17 cellular contexts compared by ENCODE assay signal in the genomic region with DNA sequence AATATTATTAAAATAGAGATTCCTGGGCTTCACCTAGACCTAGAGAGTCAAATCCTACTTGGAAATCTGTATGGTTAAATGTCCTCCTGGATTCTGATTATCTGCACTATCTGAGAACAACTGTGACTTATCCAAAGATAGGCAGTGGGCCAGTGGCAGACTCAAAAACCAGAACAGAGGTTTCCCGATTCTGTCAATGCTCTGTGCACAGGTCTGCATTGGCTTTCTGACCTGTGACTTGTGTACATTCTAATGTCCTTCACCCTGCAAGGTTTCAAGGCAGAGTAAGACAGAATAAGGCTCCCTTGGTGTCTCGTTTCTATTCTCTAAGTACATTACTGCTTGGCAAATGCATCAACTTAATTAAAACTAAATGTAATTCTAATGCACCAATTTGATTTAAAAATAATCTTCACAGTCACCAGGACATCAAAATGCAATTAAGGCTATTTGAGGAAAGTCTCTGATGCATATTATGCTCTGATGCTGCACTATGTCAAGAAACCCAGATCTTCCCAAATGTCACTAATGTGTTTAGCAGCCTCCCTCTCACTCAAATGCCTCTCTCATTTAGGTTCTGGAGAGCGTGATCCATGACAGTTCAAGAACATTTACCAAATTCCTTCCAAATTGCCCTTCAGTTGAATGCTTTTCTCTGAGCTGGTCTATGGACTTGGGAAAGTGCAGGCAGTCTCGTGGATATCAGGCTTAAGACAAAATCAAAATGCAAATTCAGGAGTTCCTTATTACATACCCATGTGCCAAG.
A peak's percentile ranks its signal among the peaks of the same experiment; 100 is the strongest.
DNase-seq lines count a peak whose midpoint lies in the region; ATAC-seq and TF ChIP-seq lines count a peak whose summit lies in the region.
"Had no signal": no experiment of that assay in that cellular context is flagged by ENCODE, and none has a peak within 500 bp of the region (broad histone marks: within the 10 kb centered on the region; RNA-seq: fewer than 3 reads in every experiment).

No MANE protein-coding gene starts in this region.

- WGBS in SK-N-SH (ENCODE audit: low lambda C conversion rate), result 31% methylated on average over 4 of the region's 4 CpGs
- 42% methylated on average over 3 of the region's 4 CpGs for WGBS in right lobe of liver (ENCODE audit: insufficient coverage, low coverage, low lambda C conversion rate, missing lambda C conversion rate)

- H3K27ac Mint-ChIP-seq in activated CD4-positive, alpha-beta T cell treated with anti-CD3 and anti-CD28 coated beads, Interleukin-2, amount 10 ng/mL, durations not matched to agents 24 days and 14 days, result no peak overlapping the region
- H3K27ac Mint-ChIP-seq: CD4-positive, alpha-beta T cell; GM23338; HFFc6 had no signal

- POLR2A ChIA-PET in SK-N-SH (lab: Yijun Ruan, JAX), result interaction anchor here (1.0 to 1.6 kb wide), 2 partner anchors 139 to 177 kb away, joined by 3 to 8 read pairs; partner anchors contain the start of gene STAC

- H3K79me2 ChIP-seq in SK-N-SH (ENCODE audit: insufficient read depth), result no peaks in the 10 kb centered on the region

- H3K27me3 ChIP-seq in SK-N-SH (ENCODE audit: insufficient read depth) (no peaks in the 10 kb centered on the region), right lobe of liver (no peaks in the 10 kb centered on the region)

- H4K20me1 ChIP-seq in SK-N-SH (ENCODE audit: insufficient read depth), result no peaks in the 10 kb centered on the region

- TF ChIP-seq CTCF in SK-N-SH (IDR thresholded peaks at IDR 0.05), result no peak
- no peak for TF ChIP-seq CTCF in right lobe of liver (IDR thresholded peaks at IDR 0.05)

- H2AFZ ChIP-seq in SK-N-SH (ENCODE audit: low read depth), result no peak overlapping the region
- H2AFZ ChIP-seq: GM23338 had no signal

- H3K36me3 Mint-ChIP-seq in activated CD4-positive, alpha-beta T cell treated with anti-CD3 and anti-CD28 coated beads, Interleukin-2, amount 10 ng/mL, durations not matched to agents 24 days and 14 days (ENCODE audit: low read depth), result no peaks in the 10 kb centered on the region

- intact Hi-C loops in activated CD4-positive, alpha-beta T cell treated with anti-CD3 and anti-CD28 coated beads, Interleukin-2, amount 10 ng/mL, durations not matched to agents 24 days and 14 days (cut with micrococcal nuclease), result no loop called here
- intact Hi-C loops in right lobe of liver (cut with DNase I), result no loop called here

- H3F3A ChIP-seq in SK-N-SH (replicated peaks; ENCODE audit: insufficient read depth), result no peaks in the 10 kb centered on the region

- no peak for TF ChIP-seq POLR2A in right lobe of liver (IDR thresholded peaks at IDR 0.05)

- H3K9me3 Mint-ChIP-seq in activated CD4-positive, alpha-beta T cell treated with anti-CD3 and anti-CD28 coated beads, Interleukin-2, amount 10 ng/mL, durations not matched to agents 24 days and 14 days, result no peaks in the 10 kb centered on the region
- H3K9me3 Mint-ChIP-seq: CD4-positive, alpha-beta T cell; GM23338; HFFc6 had no signal

- no peak overlapping the region for H3K4me2 ChIP-seq in SK-N-SH
- H3K4me2 ChIP-seq: GM23338 had no signal

- DNase-seq in ELF-1 (ENCODE audit: low read depth, low spot score), result peak; percentile 20
- DNase-seq in SK-N-SH, result peak; percentile 49
- DNase-seq in left kidney (ENCODE audit: low read depth, low spot score), result peak; percentile 28
- DNase-seq in activated CD4-positive, alpha-beta T cell treated with anti-CD3 and anti-CD28 coated beads, Interleukin-2, amount 10 ng/mL, durations not matched to agents 24 days and 14 days, result no peak
- no peak for DNase-seq in right lobe of liver
- no peak for DNase-seq in hippocampal formation (lab: John Stamatoyannopoulos, UW)
- DNase-seq: ACHN; Caco-2; CD4-positive, alpha-beta T cell; DMS153; DMS79; GF-D8; HFFc6; IMR-90 had no signal

- H3K36me3 ChIP-seq in SK-N-SH (replicated peaks in 1 of 2; ENCODE audit: control insufficient read depth in 1 of 2, insufficient read depth in 2 of 2, low read length in 1 of 2) (peaks cover 12 to 46% of the 10 kb centered on the region in 2 experiments), right lobe of liver (no peaks in the 10 kb centered on the region)

- H3K27ac ChIP-seq in SK-N-SH (ENCODE audit: low read depth in 2 of 2, low read length in 1 of 2) (peak overlapping the region; percentile 17 to 99; a peak in 3 of 4 replicates), right lobe of liver (no peak overlapping the region)
- H3K27ac ChIP-seq: C4-2B had no signal

- no peak for ATAC-seq in right lobe of liver
- ATAC-seq: GM23338, HCT116 had no signal

- no peaks in the 10 kb centered on the region for H3K9me2 ChIP-seq in SK-N-SH

- H3K9me3 ChIP-seq in SK-N-SH (no peaks in the 10 kb centered on the region), right lobe of liver (no peaks in the 10 kb centered on the region)
- H3K9me3 ChIP-seq: Caco-2 had no signal

- CTCF ChIA-PET in SK-N-SH (lab: Yijun Ruan, JAX), result interaction anchor here (1.1 to 3.5 kb wide), 5 partner anchors 28 to 554 kb away, joined by 4 to 16 read pairs (median 4); no protein-coding TSS in a partner anchor

- H3K27me3 Mint-ChIP-seq in activated CD4-positive, alpha-beta T cell treated with anti-CD3 and anti-CD28 coated beads, Interleukin-2, amount 10 ng/mL, durations not matched to agents 24 days and 14 days, result no peaks in the 10 kb centered on the region
- H3K27me3 Mint-ChIP-seq: CD4-positive, alpha-beta T cell had no signal

- H3K4me1 ChIP-seq in SK-N-SH (ENCODE audit: control insufficient read depth in 1 of 2, insufficient read depth in 2 of 2, low read depth in 1 of 2, low read length in 1 of 2) (peaks cover 0 to 54% of the 10 kb centered on the region in 2 experiments; a peak in 2 of 4 replicates), right lobe of liver (no peaks in the 10 kb centered on the region)
- H3K4me1 ChIP-seq: Caco-2 had no signal

- peak in 1 of 2 experiments; percentile 99; a peak in 3 of 4 replicates for TF ChIP-seq EP300 in SK-N-SH (IDR thresholded peaks at IDR 0.05; ENCODE audit: borderline replicate concordance in 1 of 2, low read depth in 1 of 2, low read length in 1 of 2)

- no peaks in the 10 kb centered on the region for H3K4me1 Mint-ChIP-seq in activated CD4-positive, alpha-beta T cell treated with anti-CD3 and anti-CD28 coated beads, Interleukin-2, amount 10 ng/mL, durations not matched to agents 24 days and 14 days

- H3K4me3 Mint-ChIP-seq in activated CD4-positive, alpha-beta T cell treated with anti-CD3 and anti-CD28 coated beads, Interleukin-2, amount 10 ng/mL, durations not matched to agents 24 days and 14 days, result no peak overlapping the region
- H3K4me3 Mint-ChIP-seq: CD4-positive, alpha-beta T cell; GM23338; HFFc6 had no signal

- H3K9ac ChIP-seq in SK-N-SH, result no peak overlapping the region

- H3K4me3 ChIP-seq in SK-N-SH (ENCODE audit: low read depth in 2 of 2, low read length in 1 of 2), result no peak overlapping the region
- no peak overlapping the region for H3K4me3 ChIP-seq in right lobe of liver
- H3K4me3 ChIP-seq: GM23338 had no signal

- TF ChIP-seq RAD21 in SK-N-SH (IDR thresholded peaks at IDR 0.05; ENCODE audit: low read length), result peak; percentile 33

TF ChIP-seq in SK-N-SH, 30 proteins besides CTCF, POLR2A, EP300 and RAD21 (continues in another document):
- TF ChIP-seq SMC3 (IDR thresholded peaks at IDR 0.05; ENCODE audit: low read depth, low read length), result peak; percentile 21; the same call in 1 of the 2 replicates
- peak; percentile 90 for TF ChIP-seq GATA2 (CRISPR knock-in tag; IDR thresholded peaks at IDR 0.05)
- TF ChIP-seq USF2 (IDR thresholded peaks at IDR 0.05; ENCODE audit: borderline replicate concordance, low read depth, low read length), result no peak
- TF ChIP-seq RFX5 (IDR thresholded peaks at IDR 0.05; ENCODE audit: low read length), result no peak
- no peak for TF ChIP-seq RXRA (IDR thresholded peaks at IDR 0.05; ENCODE audit: borderline replicate concordance, low read depth)
- 0 out of 2 replicates have a peak, but pooled peaks have one; percentile 31 for TF ChIP-seq NFIC (IDR thresholded peaks at IDR 0.05; ENCODE audit: borderline replicate concordance)
- peak; percentile 80 for TF ChIP-seq FOXJ3 (CRISPR knock-in tag; IDR thresholded peaks at IDR 0.05)
- peak; percentile 76 for TF ChIP-seq TCF12 (IDR thresholded peaks at IDR 0.05)
- peak; percentile 64 for TF ChIP-seq CHD2 (IDR thresholded peaks at IDR 0.05; ENCODE audit: low read length, partially characterized antibody)
- TF ChIP-seq MXI1 (IDR thresholded peaks at IDR 0.05; ENCODE audit: low read depth, low read length), result peak; percentile 30; the same call in 1 of the 2 replicates
- TF ChIP-seq POLR2AphosphoS5 (IDR thresholded peaks at IDR 0.05; ENCODE audit: low read depth, low read length), result peak; percentile 62
- TF ChIP-seq TEAD4 (IDR thresholded peaks at IDR 0.05; ENCODE audit: borderline replicate concordance, insufficient read depth), result peak; percentile 87

Comparison
In these comparisons a context has a peak if more than half of its experiments do, and no peak if none do; other contexts are left out.
1. DNase-seq: peak in ELF-1 (single experiment), SK-N-SH (single experiment) and left kidney (single experiment); none in activated CD4-positive, alpha-beta T cell treated with anti-CD3 and anti-CD28 coated beads, Interleukin-2, amount 10 ng/mL, durations not matched to agents 24 days and 14 days (single experiment), right lobe of liver (0 of 3) and hippocampal formation (0 of 2).
2. H3K27ac ChIP-seq: peak in SK-N-SH (2 of 2); none in right lobe of liver (0 of 3).